ENCODE assay signal across 16 cellular contexts in genomic region chr19:33395561-33396550, GRCh38. TPM values are rescaled to one million over a fixed set of nuclear protein-coding genes. Genes with fewer than 3 reads are reported as not detected.
DNase-seq lines count a peak whose midpoint lies in the region; ATAC-seq and TF ChIP-seq lines count a peak whose summit lies in the region.
"Had no signal": no experiment of that assay in that cellular context is flagged by ENCODE, and none has a peak within 500 bp of the region (broad histone marks: within the 10 kb centered on the region; RNA-seq: fewer than 3 reads in every experiment).

No MANE protein-coding gene starts in this region.

- 58 to 67% (median 67%) methylated on average over 27 to 31 of the region's 31 CpGs for WGBS in ovary, 3 donors
- WGBS in gastroesophageal sphincter (ENCODE audit: low coverage in 1 of 2), 2 donors: 100% methylated on average over 1 of the region's 31 CpGs; no CpG with 5 or more reads in 1 of the 2 donors

- H3K27ac Mint-ChIP-seq in activated T-helper 17 cell treated with anti-CD3 and anti-CD28 coated beads, Interleukin-2, amount 50 U/mL, for 72 hours: no peak overlapping the region
- H3K27ac Mint-ChIP-seq: activated CD8-positive, alpha-beta T cell treated with anti-CD3 and anti-CD28 coated beads, Interleukin-2, amount 10 ng/mL, durations not matched to agents 7 days and 5 days; activated naive CD4-positive, alpha-beta T cell treated with anti-CD3 and anti-CD28 coated beads, Interleukin-2, amount 50 U/mL, for 24 hours; natural killer cell treated with Interleukin-12 subunit alpha and Interleukin-12 subunit beta and Interleukin-15 and Interleukin-18, amount 100 ng/mL, for 72 hours; T-helper 2 cell treated with Interferon-gamma antibody and Interleukin-4, amounts not matched to agents 5 μg/mL and 100 μg/mL, for 36 hours had no signal

- H3K9me3 ChIP-seq in ovary: no peaks in the 10 kb centered on the region
- H3K9me3 ChIP-seq in gastroesophageal sphincter: no peaks in the 10 kb centered on the region
- H3K9me3 ChIP-seq: esophagus squamous epithelium had no signal

- DNase-seq in AG10803 (ENCODE audit: low read depth) (peak; percentile 71), LHCN-M2 (ENCODE audit: low read depth) (peak; percentile 24), Right ventricle myocardium superior (peak; percentile 78), ovary (peak; percentile 66 to 86 (median 69))
- DNase-seq in stimulated activated CD4-positive, alpha-beta T cell treated with anti-CD3 and anti-CD28 coated beads, Interleukin-2, amount 100 ng/mL, for 24 hours: no peak
- DNase-seq: activated CD8-positive, alpha-beta T cell treated with anti-CD3 and anti-CD28 coated beads, Interleukin-2, amount 10 ng/mL, durations not matched to agents 7 days and 5 days; esophagus squamous epithelium; NCI-H1048; NCI-H446 treated with DMSO at 0.1 percent for 48 hours had no signal

- no peaks in the 10 kb centered on the region for H3K27me3 Mint-ChIP-seq in activated T-helper 17 cell treated with anti-CD3 and anti-CD28 coated beads, Interleukin-2, amount 50 U/mL, for 72 hours
- H3K27me3 Mint-ChIP-seq: activated naive CD4-positive, alpha-beta T cell treated with anti-CD3 and anti-CD28 coated beads, Interleukin-2, amount 50 U/mL, for 24 hours; natural killer cell treated with Interleukin-12 subunit alpha and Interleukin-12 subunit beta and Interleukin-15 and Interleukin-18, amount 100 ng/mL, for 72 hours had no signal

- H3K4me3 ChIP-seq in AG10803 (ENCODE audit: low read length) (no peak overlapping the region), ovary (no peak overlapping the region), gastroesophageal sphincter (no peak overlapping the region)
- H3K4me3 ChIP-seq: esophagus squamous epithelium had no signal

- intact Hi-C loops in Right ventricle myocardium superior (cut with DNase I) (no loop called here), ovary (cut with DNase I) (loop anchor here in 1 of 4 donors (10.0 kb wide), 1 partner anchor 81 kb away; no protein-coding TSS in a partner anchor)

- H3K36me3 Mint-ChIP-seq in activated T-helper 17 cell treated with anti-CD3 and anti-CD28 coated beads, Interleukin-2, amount 50 U/mL, for 72 hours (ENCODE audit: low read depth): no peaks in the 10 kb centered on the region
- H3K36me3 Mint-ChIP-seq: activated naive CD4-positive, alpha-beta T cell treated with anti-CD3 and anti-CD28 coated beads, Interleukin-2, amount 50 U/mL, for 24 hours; natural killer cell treated with Interleukin-12 subunit alpha and Interleukin-12 subunit beta and Interleukin-15 and Interleukin-18, amount 100 ng/mL, for 72 hours had no signal

- H3K36me3 ChIP-seq in ovary (no peaks in the 10 kb centered on the region), gastroesophageal sphincter (peaks cover 0 to 27% of the 10 kb centered on the region in 2 donors)

- no peak for TF ChIP-seq POLR2A in ovary (IDR thresholded peaks at IDR 0.05)
- TF ChIP-seq POLR2A in gastroesophageal sphincter (IDR thresholded peaks at IDR 0.05): no peak

- H3K9me3 Mint-ChIP-seq in activated T-helper 17 cell treated with anti-CD3 and anti-CD28 coated beads, Interleukin-2, amount 50 U/mL, for 72 hours: no peaks in the 10 kb centered on the region
- H3K9me3 Mint-ChIP-seq: activated naive CD4-positive, alpha-beta T cell treated with anti-CD3 and anti-CD28 coated beads, Interleukin-2, amount 50 U/mL, for 24 hours; natural killer cell treated with Interleukin-12 subunit alpha and Interleukin-12 subunit beta and Interleukin-15 and Interleukin-18, amount 100 ng/mL, for 72 hours; T-helper 2 cell treated with Interferon-gamma antibody and Interleukin-4, amounts not matched to agents 5 μg/mL and 100 μg/mL, for 36 hours had no signal

- no peak for TF ChIP-seq EP300 in ovary (IDR thresholded peaks at IDR 0.05)
- TF ChIP-seq EP300 in gastroesophageal sphincter (IDR thresholded peaks at IDR 0.05): no peak

- H3K4me1 ChIP-seq in ovary (ENCODE audit: insufficient read depth): peaks cover 7% of the 10 kb centered on the region
- peaks cover 0 to 70% (median 56%) of the 10 kb centered on the region in 3 donors for H3K4me1 ChIP-seq in gastroesophageal sphincter

- TF ChIP-seq CTCF in AG10803 (conservative IDR thresholded peaks at IDR 0.05; ENCODE audit: low read length): no peak
- TF ChIP-seq CTCF in ovary (IDR thresholded peaks at IDR 0.05): no peak
- TF ChIP-seq CTCF in gastroesophageal sphincter (IDR thresholded peaks at IDR 0.05): no peak

- no peak for ATAC-seq in Right ventricle myocardium superior (ENCODE audit: poor library complexity)
- no peak for ATAC-seq in activated T-helper 17 cell treated with anti-CD3 and anti-CD28 coated beads, Interleukin-2, amount 50 U/mL, for 72 hours (replicated peaks)
- no peak for ATAC-seq in gastroesophageal sphincter
- ATAC-seq in HG03354 (IDR thresholded peaks at IDR 0.05; ENCODE audit: poor library complexity, severe bottlenecking, unreplicated experiment): no peak
- ATAC-seq: activated CD8-positive, alpha-beta T cell treated with anti-CD3 and anti-CD28 coated beads, Interleukin-2, amount 10 ng/mL, durations not matched to agents 7 days and 5 days; natural killer cell treated with Interleukin-12 subunit alpha and Interleukin-12 subunit beta and Interleukin-15 and Interleukin-18, amount 100 ng/mL, for 72 hours; Panc1 had no signal

- no peak overlapping the region for H3K4me3 Mint-ChIP-seq in activated T-helper 17 cell treated with anti-CD3 and anti-CD28 coated beads, Interleukin-2, amount 50 U/mL, for 72 hours
- H3K4me3 Mint-ChIP-seq: activated CD8-positive, alpha-beta T cell treated with anti-CD3 and anti-CD28 coated beads, Interleukin-2, amount 10 ng/mL, durations not matched to agents 7 days and 5 days; activated naive CD4-positive, alpha-beta T cell treated with anti-CD3 and anti-CD28 coated beads, Interleukin-2, amount 50 U/mL, for 24 hours; natural killer cell treated with Interleukin-12 subunit alpha and Interleukin-12 subunit beta and Interleukin-15 and Interleukin-18, amount 100 ng/mL, for 72 hours; T-helper 2 cell treated with Interferon-gamma antibody and Interleukin-4, amounts not matched to agents 5 μg/mL and 100 μg/mL, for 36 hours had no signal

- H3K27me3 ChIP-seq in ovary (no peaks in the 10 kb centered on the region), gastroesophageal sphincter (no peaks in the 10 kb centered on the region)
- H3K27me3 ChIP-seq: esophagus squamous epithelium had no signal

- H3K27ac ChIP-seq in ovary (no peak overlapping the region), gastroesophageal sphincter (peak overlapping the region in 2 of 4 donors; percentile 5 to 24)

- no peaks in the 10 kb centered on the region for H3K4me1 Mint-ChIP-seq in activated T-helper 17 cell treated with anti-CD3 and anti-CD28 coated beads, Interleukin-2, amount 50 U/mL, for 72 hours
- H3K4me1 Mint-ChIP-seq: activated naive CD4-positive, alpha-beta T cell treated with anti-CD3 and anti-CD28 coated beads, Interleukin-2, amount 50 U/mL, for 24 hours had no signal

RNA-seq across cellular contexts. Expression of gene CEBPG, which starts 22.3 kb away (rescaled TPM):
- 17.3 TPM in 2 replicates for total RNA-seq in LHCN-M2 (2014; rRNA removed)
- 4.9 TPM for polyA plus RNA-seq in LHCN-M2 (2012)
- total RNA-seq in Right ventricle myocardium superior: 16.1 TPM
- 10 to 100 TPM in 4 of 7 donors, 1 to 10 TPM in 3; 7.3 to 54.6 (median 12.0) TPM for total RNA-seq in ovary
- 10 to 100 TPM in 1 of 2 donors, 1 to 10 TPM in 1; 5.6 to 12.1 TPM for polyA plus RNA-seq in ovary
- 10 to 100 TPM; 15.0 to 23.6 TPM for total RNA-seq in activated T-helper 17 cell treated with anti-CD3 and anti-CD28 coated beads, Interleukin-2, amount 50 U/mL, for 72 hours
- total RNA-seq in gastroesophageal sphincter: 10 to 100 TPM; 23.8 to 34.9 (median 26.2) TPM

Comparison
In these comparisons a context has a peak if more than half of its experiments do, and no peak if none do; other contexts are left out.
1. DNase-seq: peak in AG10803 (single experiment), LHCN-M2 (single experiment), Right ventricle myocardium superior (single experiment) and ovary (5 of 5); none in stimulated activated CD4-positive, alpha-beta T cell treated with anti-CD3 and anti-CD28 coated beads, Interleukin-2, amount 100 ng/mL, for 24 hours (0 of 2).